In the genomic region with DNA sequence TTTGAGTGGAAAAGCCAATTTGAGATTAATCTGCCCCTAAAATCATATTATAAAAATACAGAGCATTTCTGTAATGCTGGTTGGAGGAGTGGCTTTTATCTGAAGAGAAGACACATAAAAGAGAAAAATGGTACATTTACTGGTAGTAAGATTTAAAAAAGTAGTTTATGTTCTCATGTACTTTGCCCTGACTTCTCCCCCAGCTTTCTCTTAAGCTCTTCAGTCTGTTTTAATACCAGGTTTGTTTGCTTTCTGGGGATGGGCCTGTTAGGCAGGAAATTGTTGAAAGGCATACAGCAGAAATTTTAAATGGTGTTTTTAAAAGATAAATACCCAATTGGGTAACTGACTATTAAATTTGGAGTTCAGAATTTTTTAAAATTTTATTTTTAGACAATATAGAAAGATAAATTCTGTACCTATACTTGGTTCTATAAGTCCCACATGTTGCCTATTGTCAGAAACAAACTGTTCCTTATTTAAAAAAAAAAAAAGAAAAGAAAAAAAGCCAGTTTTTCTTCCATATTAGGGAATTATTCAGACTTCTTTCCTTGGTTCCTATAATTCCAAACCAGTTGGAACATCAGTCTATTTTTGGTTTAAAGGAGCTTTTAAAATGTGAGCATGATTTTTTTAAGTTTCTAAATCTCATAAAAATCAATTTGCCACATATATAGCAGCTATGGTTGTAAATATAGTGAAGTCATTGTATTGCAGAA, we compare ENCODE assay signal across 10 cellular contexts.
A peak's percentile ranks its signal among the peaks of the same experiment; 100 is the strongest.
DNase-seq lines count a peak whose midpoint lies in the region; ATAC-seq and TF ChIP-seq lines count a peak whose summit lies in the region.
"Had no signal": no experiment of that assay in that cellular context is flagged by ENCODE, and none has a peak within 500 bp of the region (broad histone marks: within the 10 kb centered on the region; RNA-seq: fewer than 3 reads in every experiment).

No MANE protein-coding gene starts in this region.

- H3K27me3 Mint-ChIP-seq in activated B cell treated with CpG ODN at 0.5 μM for 24 hours: no peaks in the 10 kb centered on the region

- H3K27ac Mint-ChIP-seq in activated B cell treated with CpG ODN at 0.5 μM for 24 hours: peak overlapping the region; percentile 93

- no peak for TF ChIP-seq POLR2A in uterus (IDR thresholded peaks at IDR 0.05)

- H3K36me3 ChIP-seq in liver (ENCODE audit: control insufficient read depth in 4 of 4, insufficient read depth in 3 of 4, low read depth in 1 of 4, low read length in 3 of 4) (no peaks in the 10 kb centered on the region), uterus (no peaks in the 10 kb centered on the region)

- no peak for TF ChIP-seq CTCF in activated B cell treated with CpG ODN at 0.5 μM for 24 hours (IDR thresholded peaks at IDR 0.05)
- TF ChIP-seq CTCF in liver (IDR thresholded peaks at IDR 0.05; ENCODE audit: low read depth, low read length, missing input control): no peak
- TF ChIP-seq CTCF in uterus (IDR thresholded peaks at IDR 0.05): no peak

- H3K9ac ChIP-seq in liver (ENCODE audit: low read depth in 1 of 2, low read length in 2 of 2): no peak overlapping the region

- POLR2A ChIA-PET in activated B cell treated with CpG ODN at 0.5 μM for 24 hours (lab: Charles Lee): interaction anchor here (0.5 to 18.1 kb wide), 20 partner anchors 8 to 490 kb away, joined by 3 to 589 read pairs (median 8); partner anchors contain the start of gene ARID5B

- CTCF ChIA-PET in activated B cell treated with CpG ODN at 0.5 μM for 24 hours (lab: Charles Lee): interaction anchor here (0.9 to 8.4 kb wide), 32 partner anchors 9 to 454 kb away, joined by 3 to 166 read pairs (median 6); partner anchors contain the start of gene ARID5B

- ATAC-seq in right cardiac atrium (no peak), left ventricle myocardium superior (no peak), activated B cell treated with CpG ODN at 0.5 μM for 24 hours (ENCODE audit: low read depth) (no peak), GM21526 (IDR thresholded peaks at IDR 0.05; ENCODE audit: low FRiP score, unreplicated experiment) (no peak), HG03135 (IDR thresholded peaks at IDR 0.05; ENCODE audit: unreplicated experiment) (no peak)

- H3K9me3 Mint-ChIP-seq in activated B cell treated with CpG ODN at 0.5 μM for 24 hours: no peaks in the 10 kb centered on the region

- no peaks in the 10 kb centered on the region for H3K9me3 ChIP-seq in right cardiac atrium (ENCODE audit: control insufficient read depth, low read length)
- H3K9me3 ChIP-seq in liver (ENCODE audit: control insufficient read depth in 4 of 4, low read length in 3 of 4): no peaks in the 10 kb centered on the region
- no peaks in the 10 kb centered on the region for H3K9me3 ChIP-seq in uterus

- peak overlapping the region; percentile 69 for H3K4me3 Mint-ChIP-seq in activated B cell treated with CpG ODN at 0.5 μM for 24 hours

- intact Hi-C loops in right cardiac atrium (cut with DNase I): loop anchor here in 3 of 4 donors (2.0 to 10.0 kb wide), 4 partner anchors 133 to 207 kb away; partner anchors contain the start of gene ARID5B (in 2 of the 3)
- intact Hi-C loops in left ventricle myocardium superior (cut with micrococcal nuclease): loop anchor here (2.0 to 5.0 kb wide), 2 partner anchors 136 to 207 kb away; partner anchors contain the start of gene ARID5B
- intact Hi-C loops in activated B cell treated with CpG ODN at 0.5 μM for 24 hours (cut with micrococcal nuclease): loop anchor here (1.0 to 10.0 kb wide), 14 partner anchors 13 to 1221 kb away; partner anchors contain the start of gene NRBF2
- intact Hi-C loops in uterus (cut with DNase I; ENCODE audit: low total_unique reads): loop anchor here (10.0 kb wide), 1 partner anchor 197 kb away; no protein-coding TSS in a partner anchor

- H3K27me3 ChIP-seq in right cardiac atrium (ENCODE audit: control insufficient read depth, insufficient read depth) (no peaks in the 10 kb centered on the region), liver (ENCODE audit: control insufficient read depth in 4 of 4, insufficient read depth in 4 of 4, low read length in 3 of 4) (no peaks in the 10 kb centered on the region), uterus (no peaks in the 10 kb centered on the region)

- H3K36me3 Mint-ChIP-seq in activated B cell treated with CpG ODN at 0.5 μM for 24 hours (ENCODE audit: low read depth): peaks cover 31% of the 10 kb centered on the region

- H3K4me1 ChIP-seq in right cardiac atrium (ENCODE audit: control insufficient read depth, insufficient read depth, low read length): no peaks in the 10 kb centered on the region
- H3K4me1 ChIP-seq in liver (ENCODE audit: control insufficient read depth in 4 of 4, insufficient read depth in 4 of 4, low read length in 3 of 4): peaks cover 0 to 14% (median 10%) of the 10 kb centered on the region in 4 donors
- H3K4me1 ChIP-seq in uterus: peaks cover 6 to 21% of the 10 kb centered on the region in 2 donors

- DNase-seq in right cardiac atrium (no peak), left ventricle myocardium superior (no peak), activated B cell treated with CpG ODN at 0.5 μM for 24 hours (no peak), uterus (no peak), NCI-H1092 treated with DMSO at 0.1 percent for 48 hours (lab: John Stamatoyannopoulos, UW) (no peak)
- DNase-seq: DMS79, NCI-H524 treated with DMSO at 0.1 percent for 48 hours had no signal

- peak overlapping the region; percentile 35 for H3K4me3 ChIP-seq in right cardiac atrium (ENCODE audit: low read length)
- no peak overlapping the region for H3K4me3 ChIP-seq in liver (ENCODE audit: low read depth in 1 of 3, low read length in 3 of 3)
- no peak overlapping the region for H3K4me3 ChIP-seq in uterus

- H3K27ac ChIP-seq in right cardiac atrium (ENCODE audit: low read length) (no peak overlapping the region), liver (ENCODE audit: low read depth in 1 of 2, low read length in 2 of 2) (peak overlapping the region in 1 of 2 donors; percentile 36), uterus (peak overlapping the region; percentile 79 to 96)

- peak in 1 of 2 donors; percentile 55 for TF ChIP-seq RAD21 in liver (IDR thresholded peaks at IDR 0.05)

- H3K4me1 Mint-ChIP-seq in activated B cell treated with CpG ODN at 0.5 μM for 24 hours: peaks cover 90% of the 10 kb centered on the region

TF ChIP-seq in liver, 16 proteins besides CTCF, POLR2A, EP300 and RAD21 (continues in another document):
- TF ChIP-seq, protein P1, sequence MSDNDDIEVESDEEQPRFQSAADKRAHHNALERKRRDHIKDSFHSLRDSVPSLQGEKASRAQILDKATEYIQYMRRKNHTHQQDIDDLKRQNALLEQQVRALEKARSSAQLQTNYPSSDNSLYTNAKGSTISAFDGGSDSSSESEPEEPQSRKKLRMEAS (IDR thresholded peaks at IDR 0.05): no peak
- TF ChIP-seq FOXA1 (IDR thresholded peaks at IDR 0.05) (no peak), JUND (IDR thresholded peaks at IDR 0.05) (no peak), FOXA2 (IDR thresholded peaks at IDR 0.05) (no peak), TAF1 (conservative IDR thresholded peaks at IDR 0.05) (peak; percentile 8), SP1 (IDR thresholded peaks at IDR 0.05) (peak; percentile 61), HNF4A (conservative IDR thresholded peaks at IDR 0.05) (peak; percentile 66 to 75), HNF4G (IDR thresholded peaks at IDR 0.05) (peak; percentile 34), EGR1 (IDR thresholded peaks at IDR 0.05; ENCODE audit: low read depth in 2 of 2) (no peak), YY1 (IDR thresholded peaks at IDR 0.05) (no peak), GABPA (IDR thresholded peaks at IDR 0.05 in 1 of 2, conservative IDR thresholded peaks at IDR 0.05 in 1 of 2) (no peak), NR2F2 (IDR thresholded peaks at IDR 0.05) (no peak), RXRA (IDR thresholded peaks at IDR 0.05) (no peak)
- TF ChIP-seq, protein P2, sequence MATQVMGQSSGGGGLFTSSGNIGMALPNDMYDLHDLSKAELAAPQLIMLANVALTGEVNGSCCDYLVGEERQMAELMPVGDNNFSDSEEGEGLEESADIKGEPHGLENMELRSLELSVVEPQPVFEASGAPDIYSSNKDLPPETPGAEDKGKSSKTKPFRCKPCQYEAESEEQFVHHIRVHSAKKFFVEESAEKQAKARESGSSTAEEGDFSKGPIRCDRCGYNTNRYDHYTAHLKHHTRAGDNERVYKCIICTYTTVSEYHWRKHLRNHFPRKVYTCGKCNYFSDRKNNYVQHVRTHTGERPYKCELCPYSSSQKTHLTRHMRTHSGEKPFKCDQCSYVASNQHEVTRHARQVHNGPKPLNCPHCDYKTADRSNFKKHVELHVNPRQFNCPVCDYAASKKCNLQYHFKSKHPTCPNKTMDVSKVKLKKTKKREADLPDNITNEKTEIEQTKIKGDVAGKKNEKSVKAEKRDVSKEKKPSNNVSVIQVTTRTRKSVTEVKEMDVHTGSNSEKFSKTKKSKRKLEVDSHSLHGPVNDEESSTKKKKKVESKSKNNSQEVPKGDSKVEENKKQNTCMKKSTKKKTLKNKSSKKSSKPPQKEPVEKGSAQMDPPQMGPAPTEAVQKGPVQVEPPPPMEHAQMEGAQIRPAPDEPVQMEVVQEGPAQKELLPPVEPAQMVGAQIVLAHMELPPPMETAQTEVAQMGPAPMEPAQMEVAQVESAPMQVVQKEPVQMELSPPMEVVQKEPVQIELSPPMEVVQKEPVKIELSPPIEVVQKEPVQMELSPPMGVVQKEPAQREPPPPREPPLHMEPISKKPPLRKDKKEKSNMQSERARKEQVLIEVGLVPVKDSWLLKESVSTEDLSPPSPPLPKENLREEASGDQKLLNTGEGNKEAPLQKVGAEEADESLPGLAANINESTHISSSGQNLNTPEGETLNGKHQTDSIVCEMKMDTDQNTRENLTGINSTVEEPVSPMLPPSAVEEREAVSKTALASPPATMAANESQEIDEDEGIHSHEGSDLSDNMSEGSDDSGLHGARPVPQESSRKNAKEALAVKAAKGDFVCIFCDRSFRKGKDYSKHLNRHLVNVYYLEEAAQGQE (IDR thresholded peaks at IDR 0.05): no peak
- TF ChIP-seq, protein P3, sequence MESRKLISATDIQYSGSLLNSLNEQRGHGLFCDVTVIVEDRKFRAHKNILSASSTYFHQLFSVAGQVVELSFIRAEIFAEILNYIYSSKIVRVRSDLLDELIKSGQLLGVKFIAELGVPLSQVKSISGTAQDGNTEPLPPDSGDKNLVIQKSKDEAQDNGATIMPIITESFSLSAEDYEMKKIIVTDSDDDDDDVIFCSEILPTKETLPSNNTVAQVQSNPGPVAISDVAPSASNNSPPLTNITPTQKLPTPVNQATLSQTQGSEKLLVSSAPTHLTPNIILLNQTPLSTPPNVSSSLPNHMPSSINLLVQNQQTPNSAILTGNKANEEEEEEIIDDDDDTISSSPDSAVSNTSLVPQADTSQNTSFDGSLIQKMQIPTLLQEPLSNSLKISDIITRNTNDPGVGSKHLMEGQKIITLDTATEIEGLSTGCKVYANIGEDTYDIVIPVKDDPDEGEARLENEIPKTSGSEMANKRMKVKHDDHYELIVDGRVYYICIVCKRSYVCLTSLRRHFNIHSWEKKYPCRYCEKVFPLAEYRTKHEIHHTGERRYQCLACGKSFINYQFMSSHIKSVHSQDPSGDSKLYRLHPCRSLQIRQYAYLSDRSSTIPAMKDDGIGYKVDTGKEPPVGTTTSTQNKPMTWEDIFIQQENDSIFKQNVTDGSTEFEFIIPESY (IDR thresholded peaks at IDR 0.05): no peak
